Comparison of ENCODE assay signal across 9 cellular contexts in genomic region chr11:2142762-2143202, GRCh38. TPM values are rescaled to one million over a fixed set of nuclear protein-coding genes. Genes with fewer than 3 reads are reported as not detected.
DNase-seq lines count a peak whose midpoint lies in the region; ATAC-seq and TF ChIP-seq lines count a peak whose summit lies in the region.
"Had no signal": no experiment of that assay in that cellular context is flagged by ENCODE, and none has a peak within 500 bp of the region (broad histone marks: within the 10 kb centered on the region; RNA-seq: fewer than 3 reads in every experiment).

No MANE protein-coding gene starts in this region.

- H3K4me3 Mint-ChIP-seq in T-helper 17 cell, result peak overlapping the region; percentile 50

- no peak overlapping the region for H3K27ac Mint-ChIP-seq in T-helper 17 cell

- no peak for DNase-seq in activated CD4-positive, CD25-positive, alpha-beta regulatory T cell (lab: John Stamatoyannopoulos, UW)
- DNase-seq in T-helper 17 cell, result no peak
- DNase-seq in fibroblast of mammary gland (ENCODE audit: low read depth), result peak; percentile 42
- DNase-seq in stimulated activated CD4-positive, alpha-beta T cell treated with anti-CD3 and anti-CD28 coated beads, TNF-alpha, amount 100 ng/mL, for 24 hours (ENCODE audit: low read depth in 3 of 3), result peak; percentile 16 to 56 (median 36)
- no peak for DNase-seq in NCI-H524 (lab: John Stamatoyannopoulos, UW)

- H3K4me1 Mint-ChIP-seq in T-helper 17 cell, result peaks cover 10% of the 10 kb centered on the region

- H3K36me3 Mint-ChIP-seq in T-helper 17 cell (ENCODE audit: low read depth), result peaks cover 7% of the 10 kb centered on the region

- peak; percentile 91 to 97 for ATAC-seq in activated CD4-positive, CD25-positive, alpha-beta regulatory T cell treated with anti-CD3 and anti-CD28 coated beads, Interleukin-2, amount 50 U/mL, for 24 hours
- ATAC-seq in T-helper 17 cell, result peak; percentile 63
- no peak for ATAC-seq in HG02938 (IDR thresholded peaks at IDR 0.05; ENCODE audit: unreplicated experiment)
- ATAC-seq in HG03442 (IDR thresholded peaks at IDR 0.05; ENCODE audit: unreplicated experiment), result no peak

- peaks cover 57% of the 10 kb centered on the region for H3K27me3 Mint-ChIP-seq in T-helper 17 cell

- TF ChIP-seq CTCF in fibroblast of mammary gland (conservative IDR thresholded peaks at IDR 0.05; ENCODE audit: control insufficient read depth, insufficient read depth, low read depth, low read length), result no peak

- H3K4me3 ChIP-seq in fibroblast of mammary gland (ENCODE audit: control insufficient read depth, low read depth, low read length), result no peak overlapping the region

- no peaks in the 10 kb centered on the region for H3K9me3 ChIP-seq in T-helper 17 cell (ENCODE audit: control insufficient read depth, low read length, poor library complexity, severe bottlenecking)

RNA-seq across cellular contexts. Expression of gene IGF2, which starts 3.6 kb away (rescaled TPM):
- under 1 TPM; 0.21 to 0.77 TPM for total RNA-seq in T-helper 17 cell

RNA-seq across cellular contexts. Expression of gene INS, which starts 18.2 kb away (rescaled TPM):
- not detected for total RNA-seq in T-helper 17 cell
- total RNA-seq: glomerular endothelial cell had no signal

RNA-seq across cellular contexts. Expression of gene TH, which starts 28.8 kb away (rescaled TPM):
- total RNA-seq in T-helper 17 cell, result not detected

Comparison
In these comparisons a context has a peak if more than half of its experiments do, and no peak if none do; other contexts are left out.
1. ATAC-seq: peak in activated CD4-positive, CD25-positive, alpha-beta regulatory T cell treated with anti-CD3 and anti-CD28 coated beads, Interleukin-2, amount 50 U/mL, for 24 hours (2 of 2) and T-helper 17 cell (single experiment); none in HG02938 (single experiment) and HG03442 (single experiment).
2. DNase-seq: peak in fibroblast of mammary gland (single experiment) and stimulated activated CD4-positive, alpha-beta T cell treated with anti-CD3 and anti-CD28 coated beads, TNF-alpha, amount 100 ng/mL, for 24 hours (3 of 3); none in activated CD4-positive, CD25-positive, alpha-beta regulatory T cell (0 of 4), T-helper 17 cell (0 of 3) and NCI-H524 (0 of 2).